Comparison of ENCODE assay signal across 8 cellular contexts in the genomic region with DNA sequence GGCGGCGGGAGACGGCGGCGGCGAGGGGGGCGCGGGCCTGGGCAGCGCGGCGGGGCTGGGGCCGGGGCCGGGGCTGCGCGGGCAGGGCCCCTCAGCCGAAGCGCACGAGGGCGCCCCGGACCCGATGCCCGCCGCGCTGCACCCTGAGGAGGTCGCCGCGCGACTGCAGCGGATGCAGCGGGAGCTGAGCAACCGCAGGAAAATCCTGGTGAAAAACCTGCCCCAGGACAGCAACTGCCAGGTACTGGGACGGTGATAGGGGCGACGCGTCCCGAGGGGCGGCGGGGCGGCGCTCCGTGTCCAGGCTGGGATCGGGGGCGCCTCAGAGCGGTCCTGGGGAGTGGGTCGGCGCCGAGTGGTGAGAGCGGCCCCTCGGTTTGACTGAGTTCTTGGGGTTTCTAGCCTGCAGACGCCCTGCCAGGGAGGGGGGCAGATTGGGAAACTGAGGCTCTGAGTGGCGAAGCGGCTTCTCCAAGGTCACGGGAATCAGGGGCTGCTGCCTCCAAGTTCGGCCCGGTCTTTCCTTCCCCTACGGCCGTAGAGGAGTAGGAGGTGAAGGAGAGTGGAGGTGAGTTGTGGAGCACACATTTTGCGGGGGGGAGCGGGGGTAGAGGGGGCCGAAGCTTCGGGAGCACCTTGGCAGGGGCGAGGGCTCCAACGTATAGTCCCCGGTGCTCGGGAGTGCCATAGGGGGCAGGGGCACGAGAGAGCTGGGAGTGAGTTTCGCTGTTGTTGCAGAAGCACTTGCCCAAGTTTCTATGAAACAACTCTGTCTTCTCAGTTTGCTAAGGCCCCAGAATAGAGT. TPM values are rescaled to one million over a fixed set of nuclear protein-coding genes. Genes with fewer than 3 reads are reported as not detected.
A peak's percentile ranks its signal among the peaks of the same experiment; 100 is the strongest.
DNase-seq lines count a peak whose midpoint lies in the region; ATAC-seq and TF ChIP-seq lines count a peak whose summit lies in the region.

No MANE protein-coding gene starts in this region.

- no peaks in the 10 kb centered on the region for H3K36me3 ChIP-seq in kidney epithelial cell (ENCODE audit: control insufficient read depth, insufficient read depth, low read length)

- no peaks in the 10 kb centered on the region for H3K27me3 ChIP-seq in kidney epithelial cell (ENCODE audit: control insufficient read depth, insufficient read depth, low read length)

- H3K4me3 ChIP-seq in kidney epithelial cell (ENCODE audit: low read depth, low read length) = peak overlapping the region; percentile 67

- DNase-seq in activated gamma-delta T cell treated with Interleukin-2 at 50 U/mL for 16 hours (peak; percentile 11), activated gamma-delta T cell (lab: John Stamatoyannopoulos, UW) (no peak), T-helper 9 cell (peak; percentile 4), cerebellum (ENCODE audit: low spot score) (peak; percentile 26), kidney epithelial cell (ENCODE audit: low read depth) (no peak)
- peak; percentile 4 for DNase-seq in stimulated activated CD4-positive, alpha-beta T cell treated with anti-CD3 and anti-CD28 coated beads, Interleukin-4, amount 100 ng/mL, for 24 hours

- no peak for TF ChIP-seq CTCF in kidney epithelial cell (IDR thresholded peaks at IDR 0.05; ENCODE audit: insufficient read depth, low read length, poor library complexity, severe bottlenecking)

- ATAC-seq in HG03520 (IDR thresholded peaks at IDR 0.05; ENCODE audit: unreplicated experiment) (peak; percentile 9), HG03108 (IDR thresholded peaks at IDR 0.05; ENCODE audit: unreplicated experiment) (no peak)

RNA-seq across cellular contexts. Expression of gene RAVER2, which starts 0.5 kb away (rescaled TPM):
- 21.4 TPM for total RNA-seq in cerebellum
- total RNA-seq in kidney epithelial cell = 11.8 and 12.6 TPM in 2 replicates

Comparison
In these comparisons a context has a peak if more than half of its experiments do, and no peak if none do; other contexts are left out.
1. DNase-seq: peak in activated gamma-delta T cell treated with Interleukin-2 at 50 U/mL for 16 hours (single experiment), T-helper 9 cell (single experiment), cerebellum (single experiment) and stimulated activated CD4-positive, alpha-beta T cell treated with anti-CD3 and anti-CD28 coated beads, Interleukin-4, amount 100 ng/mL, for 24 hours (single experiment); none in activated gamma-delta T cell (single experiment) and kidney epithelial cell (single experiment).